Comparison of ENCODE assay signal across 8 cellular contexts in genomic region chr3:18988619-18989229, GRCh38.
A peak's percentile ranks its signal among the peaks of the same experiment; 100 is the strongest.
DNase-seq lines count a peak whose midpoint lies in the region; ATAC-seq and TF ChIP-seq lines count a peak whose summit lies in the region.

No MANE protein-coding gene starts in this region.

- CTCF ChIA-PET in GM10248 (lab: Yijun Ruan, JAX): interaction anchor here (0.9 to 2.4 kb wide), 7 partner anchors 9 to 1095 kb away, joined by 3 to 11 read pairs (median 3); no protein-coding TSS in a partner anchor

- POLR2A ChIA-PET in GM10248 (lab: Yijun Ruan, JAX): no interaction called here

- H3K27me3 ChIP-seq in psoas muscle (ENCODE audit: insufficient read depth in 3 of 3, low read length in 2 of 3): no peaks in the 10 kb centered on the region

- H3K27ac ChIP-seq in psoas muscle: no peak overlapping the region

- TF ChIP-seq CTCF in GM10248 (IDR thresholded peaks at IDR 0.05; ENCODE audit: control extremely low read depth, extremely low read depth, low read depth, missing control alignments): peak; percentile 23
- peak; percentile 65 for TF ChIP-seq CTCF in LNCAP (IDR thresholded peaks at IDR 0.05)
- peak; percentile 34 for TF ChIP-seq CTCF in psoas muscle (IDR thresholded peaks at IDR 0.05)

- ATAC-seq in psoas muscle: no peak
- no peak for ATAC-seq in HG03039 (IDR thresholded peaks at IDR 0.05; ENCODE audit: unreplicated experiment)

- 4 to 7% (median 5%) methylated on average over 4 of the region's 4 CpGs for WGBS in psoas muscle, 3 donors

- no peak overlapping the region for H3K4me3 ChIP-seq in psoas muscle

- no peaks in the 10 kb centered on the region for H3K9me3 ChIP-seq in psoas muscle

- no peaks in the 10 kb centered on the region for H3K36me3 ChIP-seq in psoas muscle (ENCODE audit: insufficient read depth in 1 of 2, low read depth in 1 of 2)

- DNase-seq in GM10248 (ENCODE audit: extremely low spot score) (no peak), RPMI7951 (ENCODE audit: low read depth) (peak; percentile 30), epidermal melanocyte (ENCODE audit: insufficient read length, low spot score) (peak; percentile 29), psoas muscle (no peak), 8988T (no peak)
- DNase-seq in activated CD4-positive, CD25-positive, alpha-beta regulatory T cell treated with anti-CD3 and anti-CD28 coated beads, Interleukin-2, amount 50 U/mL, for 72 hours: no peak

- intact Hi-C loops in psoas muscle (cut with DNase I): no loop called here

- H3K4me1 ChIP-seq in psoas muscle: no peaks in the 10 kb centered on the region

Comparison
In these comparisons a context has a peak if more than half of its experiments do, and no peak if none do; other contexts are left out.
1. DNase-seq: peak in RPMI7951 (single experiment) and epidermal melanocyte (single experiment); none in GM10248 (single experiment), psoas muscle (0 of 2), activated CD4-positive, CD25-positive, alpha-beta regulatory T cell treated with anti-CD3 and anti-CD28 coated beads, Interleukin-2, amount 50 U/mL, for 72 hours (single experiment) and 8988T (single experiment).
2. Peak in every context shown above with its lines, with median percentiles within 50 percentile points of each other: CTCF ChIP-seq.